ENCODE assay signal across 8 cellular contexts in the genomic region with DNA sequence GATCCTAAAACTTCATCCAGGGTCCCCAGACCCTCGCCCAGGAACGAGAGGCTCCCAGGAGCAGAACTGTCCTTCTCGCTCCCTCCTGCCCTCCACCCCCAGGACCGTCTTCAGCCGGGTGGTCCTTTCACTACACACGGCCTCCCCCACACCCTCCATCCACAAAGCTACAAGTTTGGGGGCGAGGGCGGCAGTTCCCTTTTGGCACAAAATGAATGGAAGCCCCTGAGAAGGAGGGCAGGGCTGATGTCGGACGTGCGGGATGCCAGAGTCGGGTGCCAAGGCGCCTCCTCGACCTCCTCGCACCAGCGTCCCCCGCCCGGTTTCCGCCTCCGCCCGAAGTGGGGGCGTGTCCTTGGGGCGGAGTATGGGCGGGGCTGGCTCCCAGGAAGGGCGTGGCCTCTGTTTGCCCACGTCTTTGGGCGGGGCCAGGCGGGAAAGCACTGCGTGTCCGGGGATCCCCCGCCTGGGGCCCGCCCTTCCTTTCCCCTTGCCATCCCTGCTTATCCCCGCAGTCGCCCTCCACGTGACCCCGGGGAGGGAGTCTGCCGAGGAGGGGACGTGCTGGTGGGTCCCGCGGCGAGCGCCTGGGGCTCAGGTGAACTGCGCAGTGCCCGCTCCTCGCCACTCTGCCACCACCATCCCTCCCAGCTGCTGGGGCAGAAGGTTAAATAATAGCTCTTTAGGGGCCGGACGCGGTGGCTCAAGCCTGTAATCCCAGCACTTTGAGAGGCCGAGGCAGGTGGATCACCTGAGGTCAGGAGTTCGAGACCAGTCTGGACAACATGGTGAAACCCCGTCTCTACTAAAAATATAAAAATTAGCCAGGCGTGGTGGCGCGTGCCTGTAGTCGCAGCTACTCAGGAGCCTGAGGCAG. TPM values are rescaled to one million over a fixed set of nuclear protein-coding genes. Genes with fewer than 3 reads are reported as not detected.
DNase-seq lines count a peak whose midpoint lies in the region; ATAC-seq and TF ChIP-seq lines count a peak whose summit lies in the region.

No MANE protein-coding gene starts in this region.

- peak overlapping the region; percentile 73 for H3K27ac ChIP-seq in DND-41 (ENCODE audit: low read length)
- H3K27ac ChIP-seq in GM23338 (ENCODE audit: low read depth) = no peak overlapping the region

- H3K9me2 ChIP-seq in GM23338 (ENCODE audit: insufficient read depth) = no peaks in the 10 kb centered on the region

- H3K4me3 ChIP-seq in DND-41 (ENCODE audit: low read depth in 1 of 2, low read length in 2 of 2) (peak overlapping the region; percentile 1 to 62; a peak in 3 of 4 replicates), GM23338 (peak overlapping the region; percentile 83), LNCaP clone FGC (ENCODE audit: low read depth, low read length) (peak overlapping the region; percentile 52)

- peak; percentile 95 for DNase-seq in DND-41
- peak; percentile 96 for DNase-seq in GM23338 (ENCODE audit: low spot score)
- DNase-seq in LNCaP clone FGC (ENCODE audit: low read depth) = no peak
- peak; percentile 91 for DNase-seq in RPMI7951 (ENCODE audit: low read depth)
- DNase-seq in activated T-helper 1 cell treated with anti-CD3 and anti-CD28 coated beads, Interleukin-2, amount 50 U/mL, for 16 hours (ENCODE audit: low read depth in 1 of 2, low spot score in 1 of 2) = peak; percentile 93 to 95
- peak; percentile 91 for DNase-seq in fibroblast of gingiva (ENCODE audit: low read depth)
- DNase-seq in naive thymus-derived CD8-positive, alpha-beta T cell = peak; percentile 90 to 100 (median 97)
- DNase-seq in stimulated activated naive CD4-positive, alpha-beta T cell treated with Interleukin-2 at 50 U/mL for 16 hours (lab: John Stamatoyannopoulos, UW) = peak; percentile 87

- peak overlapping the region; percentile 94 for H3K4me2 ChIP-seq in DND-41 (ENCODE audit: insufficient read depth, low read length)
- H3K4me2 ChIP-seq in GM23338 = peak overlapping the region; percentile 99

- no peak overlapping the region for H3K27ac Mint-ChIP-seq in GM23338
- H3K27ac Mint-ChIP-seq in naive thymus-derived CD8-positive, alpha-beta T cell = peak overlapping the region; percentile 83 to 97 (median 94)

- no peaks in the 10 kb centered on the region for H3K9me3 ChIP-seq in DND-41 (ENCODE audit: insufficient read depth, low read length, severe bottlenecking)

- H3K79me2 ChIP-seq in DND-41 (ENCODE audit: insufficient read depth, low read length) (no peaks in the 10 kb centered on the region), GM23338 (replicated peaks; ENCODE audit: insufficient read depth) (no peaks in the 10 kb centered on the region)

- no peaks in the 10 kb centered on the region; the same call in 2 of the 3 replicates for H3K9me3 Mint-ChIP-seq in GM23338
- no peaks in the 10 kb centered on the region for H3K9me3 Mint-ChIP-seq in naive thymus-derived CD8-positive, alpha-beta T cell

- POLR2A ChIA-PET in naive thymus-derived CD8-positive, alpha-beta T cell (lab: Charles Lee) = interaction anchor here (0.5 to 15.0 kb wide), 9 partner anchors 8 to 320 kb away, joined by 3 to 209 read pairs (median 4); partner anchors contain the start of genes CCDC85B, CFL1, FIBP and MUS81

- H3K36me3 ChIP-seq in DND-41 (ENCODE audit: insufficient read depth, low read length) = no peaks in the 10 kb centered on the region
- H3K36me3 ChIP-seq in GM23338 (ENCODE audit: insufficient read depth) = no peaks in the 10 kb centered on the region

- no peaks in the 10 kb centered on the region for H3K36me3 Mint-ChIP-seq in GM23338 (ENCODE audit: low read depth)
- no peaks in the 10 kb centered on the region for H3K36me3 Mint-ChIP-seq in naive thymus-derived CD8-positive, alpha-beta T cell

- peak overlapping the region; percentile 67 for H3K9ac ChIP-seq in DND-41 (ENCODE audit: low read depth, low read length)

- ATAC-seq in DND-41 (ENCODE audit: insufficient read depth, low read depth) = peak; percentile 83
- ATAC-seq in GM23338 = peak; percentile 76
- peak; percentile 83 to 92 for ATAC-seq in naive thymus-derived CD8-positive, alpha-beta T cell

- H2AFZ ChIP-seq in DND-41 (ENCODE audit: low read depth, low read length) = peak overlapping the region; percentile 89
- H2AFZ ChIP-seq in GM23338 = peak overlapping the region; percentile 98

- H3K27me3 Mint-ChIP-seq in GM23338 (ENCODE audit: insufficient read depth, low read depth, poor library complexity) = peaks cover 44% of the 10 kb centered on the region
- no peaks in the 10 kb centered on the region for H3K27me3 Mint-ChIP-seq in naive thymus-derived CD8-positive, alpha-beta T cell

- H4K20me1 ChIP-seq in DND-41 (ENCODE audit: insufficient read depth, low read length) (no peaks in the 10 kb centered on the region), GM23338 (replicated peaks; ENCODE audit: insufficient read depth) (no peaks in the 10 kb centered on the region; the same call in 1 of the 2 replicates)

- no peaks in the 10 kb centered on the region for H3K27me3 ChIP-seq in DND-41 (ENCODE audit: insufficient read depth, low read length, poor library complexity)
- peaks cover 27% of the 10 kb centered on the region for H3K27me3 ChIP-seq in GM23338 (ENCODE audit: insufficient read depth)

- H3K4me1 Mint-ChIP-seq in GM23338 = peaks cover 3% of the 10 kb centered on the region; the same call in 1 of the 3 replicates
- peaks cover 21 to 59% (median 44%) of the 10 kb centered on the region in 4 donors for H3K4me1 Mint-ChIP-seq in naive thymus-derived CD8-positive, alpha-beta T cell

- TF ChIP-seq CTCF in DND-41 (IDR thresholded peaks at IDR 0.05; ENCODE audit: borderline replicate concordance, extremely low read depth, low read length, poor library complexity, severe bottlenecking) (no peak), GM23338 (conservative IDR thresholded peaks at IDR 0.05; ENCODE audit: low read depth in 2 of 2) (no peak), LNCaP clone FGC (IDR thresholded peaks at IDR 0.05; ENCODE audit: control insufficient read depth, extremely low read depth, insufficient read depth) (no peak)

- H3K4me1 ChIP-seq in DND-41 (ENCODE audit: insufficient read depth, low read length) (peaks cover 19% of the 10 kb centered on the region), GM23338 (ENCODE audit: insufficient read depth) (no peaks in the 10 kb centered on the region; the same call in 1 of the 2 replicates)

- H3K4me3 Mint-ChIP-seq in GM23338 = peak overlapping the region; percentile 75
- H3K4me3 Mint-ChIP-seq in naive thymus-derived CD8-positive, alpha-beta T cell = peak overlapping the region; percentile 82 to 94 (median 90)

- H3F3A ChIP-seq in GM23338 (replicated peaks; ENCODE audit: low read depth) = no peaks in the 10 kb centered on the region

RNA-seq across cellular contexts. Expression of gene EFEMP2, which starts 0.9 kb away (rescaled TPM):
- total RNA-seq in GM23338 (2014; rRNA removed; shearing (Covaris generic)) = 4.5 and 9.4 TPM in 2 replicates
- 7.4 and 8.0 TPM in 2 replicates for polyA plus RNA-seq in GM23338 (2016; fragmentation: Nextera tagmentation; extraction: Ambion mirVana)
- 5.4 and 8.4 TPM in 2 replicates for total RNA-seq in RPMI7951 (2014; rRNA removed; shearing (Covaris generic))
- total RNA-seq in naive thymus-derived CD8-positive, alpha-beta T cell = 10 to 100 TPM; 15.2 to 16.9 TPM
- polyA plus RNA-seq in naive thymus-derived CD8-positive, alpha-beta T cell = 1 to 10 TPM in 2 of 3 donors, not detected in 1; 1.8 to 2.5 TPM

RNA-seq across cellular contexts. Expression of gene CTSW, which starts 6.1 kb away (rescaled TPM):
- total RNA-seq in GM23338 (2014; rRNA removed; shearing (Covaris generic)) = not detected in 2 replicates
- 0.17 TPM in 1 of 2 replicates, not detected in the other for polyA plus RNA-seq in GM23338 (2016; fragmentation: Nextera tagmentation; extraction: Ambion mirVana)
- total RNA-seq in RPMI7951 (2014; rRNA removed; shearing (Covaris generic)) = 5.4 and 8.9 TPM in 2 replicates
- 10 to 100 TPM; 52.1 to 52.6 TPM for total RNA-seq in naive thymus-derived CD8-positive, alpha-beta T cell
- 100 to 1,000 TPM; 255 to 495 (median 475) TPM for polyA plus RNA-seq in naive thymus-derived CD8-positive, alpha-beta T cell

RNA-seq across cellular contexts. Expression of gene MUS81, which starts 13.3 kb away (rescaled TPM):
- 35.5 and 48.6 TPM in 2 replicates for total RNA-seq in GM23338 (2014; rRNA removed; shearing (Covaris generic))
- 38.5 and 39.1 TPM in 2 replicates for polyA plus RNA-seq in GM23338 (2016; fragmentation: Nextera tagmentation; extraction: Ambion mirVana)
- total RNA-seq in RPMI7951 (2014; rRNA removed; shearing (Covaris generic)) = 38.9 and 40.6 TPM in 2 replicates
- 10 to 100 TPM; 91.9 to 97.8 TPM for total RNA-seq in naive thymus-derived CD8-positive, alpha-beta T cell
- 10 to 100 TPM; 21.7 to 26.5 (median 24.5) TPM for polyA plus RNA-seq in naive thymus-derived CD8-positive, alpha-beta T cell

RNA-seq across cellular contexts. Expression of gene FIBP, which starts 14.8 kb away (rescaled TPM):
- total RNA-seq in GM23338 (2014; rRNA removed; shearing (Covaris generic)) = 94.3 and 102 TPM in 2 replicates
- polyA plus RNA-seq in GM23338 (2016; fragmentation: Nextera tagmentation; extraction: Ambion mirVana) = 79.0 and 84.4 TPM in 2 replicates
- 141 and 145 TPM in 2 replicates for total RNA-seq in RPMI7951 (2014; rRNA removed; shearing (Covaris generic))
- total RNA-seq in naive thymus-derived CD8-positive, alpha-beta T cell = 10 to 100 TPM; 33.0 to 35.6 TPM
- 10 to 100 TPM; 74.9 to 97.6 (median 86.0) TPM for polyA plus RNA-seq in naive thymus-derived CD8-positive, alpha-beta T cell

RNA-seq across cellular contexts. Expression of gene CFL1, which starts 15.5 kb away (rescaled TPM):
- total RNA-seq in GM23338 (2014; rRNA removed; shearing (Covaris generic)) = 981 and 1,393 TPM in 2 replicates
- polyA plus RNA-seq in GM23338 (2016; fragmentation: Nextera tagmentation; extraction: Ambion mirVana) = 1,996 and 2,124 TPM in 2 replicates
- total RNA-seq in RPMI7951 (2014; rRNA removed; shearing (Covaris generic)) = 2,043 and 2,212 TPM in 2 replicates
- total RNA-seq in naive thymus-derived CD8-positive, alpha-beta T cell = 100 to 1,000 TPM; 486 to 532 TPM
- 1,000 to 10,000 TPM; 2,347 to 2,575 (median 2,358) TPM for polyA plus RNA-seq in naive thymus-derived CD8-positive, alpha-beta T cell

Comparison
In these comparisons a context has a peak if more than half of its experiments do, and no peak if none do; other contexts are left out.
1. H3K4me3 ChIP-seq: peak in every context shown above with its lines; median percentile 83 in GM23338; 52 in LNCaP clone FGC; 32 in DND-41.